ENCODE assay signal across 14 cellular contexts in the genomic region with DNA sequence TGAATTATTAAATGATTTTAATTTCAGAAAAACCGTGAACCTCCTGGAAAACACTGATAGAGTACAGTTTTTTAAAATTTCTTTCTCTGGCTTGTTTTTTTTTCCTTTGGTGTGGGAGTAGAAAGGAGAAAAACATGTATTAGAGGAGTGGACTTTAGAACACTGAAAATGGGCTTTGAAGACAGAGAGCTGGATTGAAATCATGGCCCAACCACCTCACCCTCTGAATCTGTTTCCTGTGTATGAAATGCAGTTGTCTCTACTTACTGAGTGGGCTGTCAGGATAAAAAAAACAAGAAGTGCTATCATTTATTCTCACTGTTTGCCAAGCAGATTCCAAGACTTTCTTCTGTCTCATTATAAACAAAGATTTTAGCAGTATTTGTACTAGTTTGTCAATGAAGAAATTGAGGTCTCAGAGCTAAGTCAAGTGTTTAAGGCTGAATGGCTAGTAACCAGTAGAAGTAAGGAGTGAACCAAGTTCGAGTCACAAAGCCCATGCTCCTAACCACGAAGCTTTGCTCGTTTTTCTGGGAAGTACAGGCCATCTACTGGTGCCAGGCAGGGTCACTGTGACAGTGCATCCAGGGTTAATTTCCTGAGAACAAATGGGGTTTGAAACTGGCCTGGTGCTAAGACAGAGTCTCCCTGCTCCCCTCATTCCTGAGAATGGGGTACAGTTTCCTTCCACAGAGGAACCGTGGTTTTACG.
DNase-seq lines count a peak whose midpoint lies in the region; ATAC-seq, FAIRE-seq and TF ChIP-seq lines count a peak whose summit lies in the region.
"Had no signal": no experiment of that assay in that cellular context is flagged by ENCODE, and none has a peak within 500 bp of the region (broad histone marks: within the 10 kb centered on the region; RNA-seq: fewer than 3 reads in every experiment).

No MANE protein-coding gene starts in this region.

- no peak for DNase-seq in activated CD8-positive, alpha-beta memory T cell treated with anti-CD3 and anti-CD28 coated beads, Interleukin-2, amount 10 ng/mL, durations not matched to agents 7 days and 5 days
- no peak for DNase-seq in activated CD8-positive, alpha-beta memory T cell treated with anti-CD3 and anti-CD28 coated beads, Interleukin-2, amount 50 U/mL, for 48 hours
- peak; percentile 12 for DNase-seq in PC-3
- DNase-seq in choroid plexus epithelial cell (ENCODE audit: low read depth): peak; percentile 29
- DNase-seq in renal cortical epithelial cell (ENCODE audit: low read depth): peak; percentile 28
- DNase-seq in urothelium cell line (ENCODE audit: low spot score): no peak
- DNase-seq in HuH-7.5 (ENCODE audit: low spot score): no peak
- DNase-seq: effector CD8-positive, alpha-beta T cell; NCI-H2171; nucleus accumbens; Peyer's patch; stimulated activated CD4-positive, alpha-beta T cell treated with anti-CD3 and anti-CD28 coated beads, Interleukin-12 subunit alpha, Interleukin-12 subunit beta, amount 100 ng/mL, for 4 hours had no signal

- no peaks in the 10 kb centered on the region for H4K20me1 ChIP-seq in PC-3 (ENCODE audit: low read length)

- H3K79me2 ChIP-seq in PC-3 (ENCODE audit: low read length): 0 out of 2 replicates have a peak, but pooled peaks cover 6% of the 10 kb centered on the region

- H3K27me3 ChIP-seq in PC-3 (ENCODE audit: low read length): no peaks in the 10 kb centered on the region
- H3K27me3 ChIP-seq: ascending aorta, Peyer's patch had no signal

- H3K4me1 ChIP-seq in PC-3 (ENCODE audit: insufficient read depth, low read length): peaks cover 32% of the 10 kb centered on the region

- H3K4me3 ChIP-seq in PC-3 (ENCODE audit: low read length) (no peak overlapping the region), choroid plexus epithelial cell (ENCODE audit: low read depth, low read length) (no peak overlapping the region)
- H3K4me3 ChIP-seq: ascending aorta, Peyer's patch had no signal

- TF ChIP-seq CTCF in PC-3 (conservative IDR thresholded peaks at IDR 0.05; ENCODE audit: low read depth, low read length): no peak
- TF ChIP-seq CTCF in choroid plexus epithelial cell (conservative IDR thresholded peaks at IDR 0.05; ENCODE audit: low read depth, low read length): no peak

- H3K36me3 Mint-ChIP-seq in activated CD8-positive, alpha-beta memory T cell treated with anti-CD3 and anti-CD28 coated beads, Interleukin-2, amount 10 ng/mL, durations not matched to agents 7 days and 5 days: peaks cover 3% of the 10 kb centered on the region

- no peaks in the 10 kb centered on the region for H3F3A ChIP-seq in PC-3 (ENCODE audit: low read length, unreplicated experiment)

- H3K36me3 ChIP-seq in PC-3 (ENCODE audit: low read depth, low read length): no peaks in the 10 kb centered on the region
- H3K36me3 ChIP-seq: ascending aorta, Peyer's patch had no signal

- no peak overlapping the region for H3K4me3 Mint-ChIP-seq in activated CD8-positive, alpha-beta memory T cell treated with anti-CD3 and anti-CD28 coated beads, Interleukin-2, amount 10 ng/mL, durations not matched to agents 7 days and 5 days

- no peaks in the 10 kb centered on the region for H3K9me3 Mint-ChIP-seq in activated CD8-positive, alpha-beta memory T cell treated with anti-CD3 and anti-CD28 coated beads, Interleukin-2, amount 10 ng/mL, durations not matched to agents 7 days and 5 days (ENCODE audit: low read depth)

- no peak overlapping the region for H3K9ac ChIP-seq in PC-3 (ENCODE audit: low read length)

- intact Hi-C loops in PC-3 (cut with micrococcal nuclease): no loop called here

- no peaks in the 10 kb centered on the region for H3K9me3 ChIP-seq in PC-3 (ENCODE audit: low read length)
- H3K9me3 ChIP-seq: ascending aorta, Peyer's patch had no signal

- no peaks in the 10 kb centered on the region for H3K27me3 Mint-ChIP-seq in activated CD8-positive, alpha-beta memory T cell treated with anti-CD3 and anti-CD28 coated beads, Interleukin-2, amount 10 ng/mL, durations not matched to agents 7 days and 5 days

- peaks cover 47% of the 10 kb centered on the region for H3K4me1 Mint-ChIP-seq in activated CD8-positive, alpha-beta memory T cell treated with anti-CD3 and anti-CD28 coated beads, Interleukin-2, amount 10 ng/mL, durations not matched to agents 7 days and 5 days

- no TSS peak for BruUV-seq in PC-3 (replicated peaks; lab: Mats Ljungman, UMichigan)

- FAIRE-seq in urothelium cell line (lab: Jason Lieb, UNC): no peak

- H3K27ac ChIP-seq in PC-3 (ENCODE audit: low read length): no peak overlapping the region
- H3K27ac ChIP-seq: ascending aorta, Peyer's patch had no signal

- H3K9me2 ChIP-seq in PC-3 (replicated peaks; ENCODE audit: low read length): no peaks in the 10 kb centered on the region

- peak overlapping the region; percentile 7 for H3K27ac Mint-ChIP-seq in activated CD8-positive, alpha-beta memory T cell treated with anti-CD3 and anti-CD28 coated beads, Interleukin-2, amount 10 ng/mL, durations not matched to agents 7 days and 5 days

- CTCF ChIA-PET in activated CD8-positive, alpha-beta memory T cell treated with anti-CD3 and anti-CD28 coated beads, Interleukin-2, amount 10 ng/mL, durations not matched to agents 7 days and 5 days (lab: Charles Lee): interaction anchor here (0.7 to 4.0 kb wide), 2 partner anchors 11 to 33 kb away, joined by 3 to 27 read pairs; no protein-coding TSS in a partner anchor
- CTCF ChIA-PET in PC-3 (lab: Charles Lee): no interaction called here

- POLR2A ChIA-PET in PC-3 (lab: Charles Lee; ENCODE audit: unreplicated experiment): no interaction called here

- ATAC-seq in activated CD8-positive, alpha-beta memory T cell treated with anti-CD3 and anti-CD28 coated beads, Interleukin-2, amount 10 ng/mL, durations not matched to agents 7 days and 5 days: no peak
- ATAC-seq in PC-3 (no peak), HG02759 (IDR thresholded peaks at IDR 0.05; ENCODE audit: unreplicated experiment) (no peak)

- no peak overlapping the region for H2AFZ ChIP-seq in PC-3 (ENCODE audit: low read length)

- H3K4me2 ChIP-seq in PC-3 (ENCODE audit: low read length): no peak overlapping the region

Comparison
In these comparisons a context has a peak if more than half of its experiments do, and no peak if none do; other contexts are left out.
1. DNase-seq: peak in PC-3 (single experiment), choroid plexus epithelial cell (single experiment) and renal cortical epithelial cell (single experiment); none in activated CD8-positive, alpha-beta memory T cell treated with anti-CD3 and anti-CD28 coated beads, Interleukin-2, amount 10 ng/mL, durations not matched to agents 7 days and 5 days (single experiment), activated CD8-positive, alpha-beta memory T cell treated with anti-CD3 and anti-CD28 coated beads, Interleukin-2, amount 50 U/mL, for 48 hours (single experiment), urothelium cell line (single experiment) and HuH-7.5 (single experiment).